ENCODE assay signal across 11 cellular contexts in the genomic region with DNA sequence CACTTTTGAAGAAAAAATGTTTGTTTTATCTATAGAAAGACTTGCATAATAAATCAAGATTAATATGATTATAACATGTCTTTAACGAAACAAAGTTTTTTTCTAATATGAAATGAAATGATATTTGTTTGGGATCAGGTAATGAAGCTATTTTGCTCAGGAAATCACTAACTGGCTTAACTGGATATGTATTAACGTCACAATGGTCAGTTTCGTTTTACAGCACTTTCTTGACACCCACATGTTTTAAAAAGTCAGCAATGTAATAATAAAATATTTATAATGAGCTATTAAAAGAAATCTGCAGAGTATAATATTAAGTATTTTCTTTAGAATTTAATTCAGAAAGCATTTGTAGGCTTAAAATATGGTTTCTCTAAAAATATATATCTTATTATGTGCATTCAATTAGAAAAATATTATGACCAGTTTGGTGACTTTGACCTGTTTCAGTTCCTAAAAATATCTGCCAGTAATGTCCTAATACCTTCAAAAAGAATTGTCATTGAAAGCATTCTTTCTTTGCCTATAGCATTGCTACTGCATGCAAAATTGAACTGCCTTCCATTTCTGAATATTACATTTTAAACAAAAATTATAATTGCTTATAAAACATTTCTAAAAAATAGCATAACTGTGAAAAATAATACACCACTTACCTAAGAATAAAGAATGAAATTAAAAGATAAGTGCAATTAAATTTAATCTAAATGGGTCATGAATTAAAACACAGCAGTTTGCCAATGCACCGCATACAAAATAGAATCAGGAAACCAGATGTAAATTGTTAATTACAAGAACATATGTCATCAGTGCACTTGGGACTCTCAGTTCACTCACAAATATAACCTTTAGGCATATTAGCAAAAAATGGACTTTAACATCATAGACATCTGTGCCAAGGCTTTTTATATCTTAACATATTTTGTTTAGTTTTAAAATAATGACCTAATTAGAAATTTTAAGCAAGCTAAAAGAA. TPM values are rescaled to one million over a fixed set of nuclear protein-coding genes. Genes with fewer than 3 reads are reported as not detected.
DNase-seq lines count a peak whose midpoint lies in the region; ATAC-seq and TF ChIP-seq lines count a peak whose summit lies in the region.
"Had no signal": no experiment of that assay in that cellular context is flagged by ENCODE, and none has a peak within 500 bp of the region (broad histone marks: within the 10 kb centered on the region; RNA-seq: fewer than 3 reads in every experiment).

No MANE protein-coding gene starts in this region.

- H4K20me1 ChIP-seq in SK-N-SH (ENCODE audit: insufficient read depth) = no peaks in the 10 kb centered on the region

- ATAC-seq in GM18868 (IDR thresholded peaks at IDR 0.05; ENCODE audit: unreplicated experiment) = peak; percentile 90
- peak; percentile 72 for ATAC-seq in GM21528 (IDR thresholded peaks at IDR 0.05; ENCODE audit: low FRiP score, unreplicated experiment)
- peak; percentile 91 for ATAC-seq in HG03095 (IDR thresholded peaks at IDR 0.05; ENCODE audit: unreplicated experiment)
- ATAC-seq in mucosa of descending colon = no peak
- ATAC-seq: activated CD4-positive, alpha-beta T cell treated with anti-CD3 and anti-CD28 coated beads for 36 hours had no signal

- peak; percentile 26 for DNase-seq in SK-N-SH
- no peak for DNase-seq in stimulated activated CD4-positive, alpha-beta T cell treated with anti-CD3 and anti-CD28 coated beads, Interleukin-4, amount 100 ng/mL, for 1 hour
- no peak for DNase-seq in mucosa of descending colon
- DNase-seq in neuronal stem cell (ENCODE audit: low spot score) = no peak
- DNase-seq in CD14-positive monocyte (ENCODE audit: low spot score) = no peak
- DNase-seq: activated CD4-positive, alpha-beta T cell treated with anti-CD3 and anti-CD28 coated beads for 36 hours; activated gamma-delta T cell treated with Interleukin-2 at 50 U/mL for 16 hours had no signal

- TF ChIP-seq CTCF in SK-N-SH (IDR thresholded peaks at IDR 0.05) (no peak), mucosa of descending colon (IDR thresholded peaks at IDR 0.05) (no peak), CD14-positive monocyte (IDR thresholded peaks at IDR 0.05) (no peak)

- no peak overlapping the region for H3K4ac ChIP-seq in neuronal stem cell (ENCODE audit: low read length)

- H3F3A ChIP-seq in SK-N-SH (replicated peaks; ENCODE audit: insufficient read depth) = peaks cover 4% of the 10 kb centered on the region

- H2AK5ac ChIP-seq in neuronal stem cell (ENCODE audit: low read depth, low read length) = no peak overlapping the region

- H3K4me1 ChIP-seq in SK-N-SH (ENCODE audit: control insufficient read depth in 1 of 2, insufficient read depth in 2 of 2, low read depth in 1 of 2, low read length in 1 of 2) (peaks cover 0 to 2% of the 10 kb centered on the region in 2 experiments; a peak in 1 of 4 replicates), mucosa of descending colon (ENCODE audit: low read depth) (no peaks in the 10 kb centered on the region), neuronal stem cell (ENCODE audit: control insufficient read depth in 2 of 2, insufficient read depth in 1 of 2, low read depth in 1 of 2, low read length in 2 of 2) (no peaks in the 10 kb centered on the region)
- H3K4me1 ChIP-seq: right atrium auricular region had no signal

- H3K4me2 ChIP-seq in SK-N-SH (no peak overlapping the region), neuronal stem cell (ENCODE audit: insufficient read depth, low read length, poor library complexity, severe bottlenecking) (no peak overlapping the region)

- no peak overlapping the region for H4K8ac ChIP-seq in neuronal stem cell (ENCODE audit: low read depth, low read length)

- WGBS in SK-N-SH (ENCODE audit: low lambda C conversion rate) = 59% methylated on average over 4 of the region's 4 CpGs
- no CpG with 5 or more reads among the region's 4 CpGs for WGBS in neuronal stem cell (ENCODE audit: extremely low coverage in 2 of 2, insufficient read length in 2 of 2, insufficient replicate concordance in 1 of 2), 2 donors

- intact Hi-C loops in mucosa of descending colon (cut with DNase I, micrococcal nuclease) (no loop called here), CD14-positive monocyte (cut with micrococcal nuclease) (no loop called here)

- no peak overlapping the region for H2BK120ac ChIP-seq in neuronal stem cell (ENCODE audit: low read depth, low read length)

- H4K91ac ChIP-seq in neuronal stem cell (ENCODE audit: low read depth, low read length, poor library complexity) = no peak overlapping the region

- H2BK15ac ChIP-seq in neuronal stem cell (ENCODE audit: low read length) = no peak overlapping the region

- no peak overlapping the region for H3K27ac ChIP-seq in SK-N-SH (ENCODE audit: low read depth in 2 of 2, low read length in 1 of 2)
- H3K27ac ChIP-seq in neuronal stem cell (replicated peaks; ENCODE audit: low read length) = no peak overlapping the region
- H3K27ac ChIP-seq: right atrium auricular region had no signal

- no peaks in the 10 kb centered on the region for H3K36me3 Mint-ChIP-seq in CD14-positive monocyte

- no peak overlapping the region for H3K23ac ChIP-seq in neuronal stem cell (ENCODE audit: low read depth, low read length, poor library complexity)

- H3K4me1 Mint-ChIP-seq in CD14-positive monocyte = no peaks in the 10 kb centered on the region
- H3K4me1 Mint-ChIP-seq: activated CD4-positive, alpha-beta T cell treated with anti-CD3 and anti-CD28 coated beads for 36 hours had no signal

- no peak overlapping the region for H2BK5ac ChIP-seq in neuronal stem cell (ENCODE audit: low read length)

- POLR2A ChIA-PET in SK-N-SH (lab: Yijun Ruan, JAX) = interaction anchor here (0.6 kb wide), 1 partner anchor 31 kb away, joined by 3 read pairs; no protein-coding TSS in a partner anchor

- H3K9me2 ChIP-seq in SK-N-SH = no peaks in the 10 kb centered on the region

- no peak overlapping the region for H3K4me3 ChIP-seq in SK-N-SH (ENCODE audit: low read depth in 2 of 2, low read length in 1 of 2)
- H3K4me3 ChIP-seq in mucosa of descending colon = no peak overlapping the region
- no peak overlapping the region for H3K4me3 ChIP-seq in neuronal stem cell (ENCODE audit: low read length in 2 of 2)
- H3K4me3 ChIP-seq: right atrium auricular region had no signal

- no peak for TF ChIP-seq RAD21 in SK-N-SH (IDR thresholded peaks at IDR 0.05; ENCODE audit: low read length)

- no peaks in the 10 kb centered on the region for H3K79me1 ChIP-seq in neuronal stem cell (ENCODE audit: low read depth, low read length)

- H3K9me3 Mint-ChIP-seq in CD14-positive monocyte = peaks cover 0 to 10% (median 5%) of the 10 kb centered on the region in 7 donors

- H3K14ac ChIP-seq in neuronal stem cell (ENCODE audit: low read length) = no peak overlapping the region

- H3K27me3 ChIP-seq in SK-N-SH (ENCODE audit: insufficient read depth) = no peaks in the 10 kb centered on the region
- no peaks in the 10 kb centered on the region for H3K27me3 ChIP-seq in neuronal stem cell (ENCODE audit: control insufficient read depth in 3 of 3, insufficient read depth in 3 of 3, low read depth in 1 of 3, low read length in 3 of 3)
- H3K27me3 ChIP-seq: right atrium auricular region had no signal

- H3K4me3 Mint-ChIP-seq in CD14-positive monocyte = no peak overlapping the region
- H3K4me3 Mint-ChIP-seq: activated CD4-positive, alpha-beta T cell treated with anti-CD3 and anti-CD28 coated beads for 36 hours had no signal

- TF ChIP-seq EP300 in SK-N-SH (IDR thresholded peaks at IDR 0.05; ENCODE audit: borderline replicate concordance in 1 of 2, low read depth in 1 of 2, low read length in 1 of 2) = peak in 1 of 2 experiments; percentile 42; a peak in 1 of 4 replicates

- no peaks in the 10 kb centered on the region for H3K9me3 ChIP-seq in SK-N-SH
- H3K9me3 ChIP-seq in mucosa of descending colon = no peaks in the 10 kb centered on the region
- H3K9me3 ChIP-seq in neuronal stem cell (replicated peaks in 1 of 2; ENCODE audit: control insufficient read depth in 2 of 2, insufficient read depth in 1 of 2, low read depth in 1 of 2, low read length in 2 of 2) = peaks cover 0 to 2% of the 10 kb centered on the region in 2 donors
- H3K9me3 ChIP-seq: right atrium auricular region had no signal

- no peak overlapping the region for H3K9ac ChIP-seq in SK-N-SH
- H3K9ac ChIP-seq in neuronal stem cell (ENCODE audit: low read depth, low read length, poor library complexity) = no peak overlapping the region

- no peak overlapping the region for H3K27ac Mint-ChIP-seq in CD14-positive monocyte
- H3K27ac Mint-ChIP-seq: activated CD4-positive, alpha-beta T cell treated with anti-CD3 and anti-CD28 coated beads for 36 hours had no signal

- H2BK12ac ChIP-seq in neuronal stem cell (ENCODE audit: low read length) = no peak overlapping the region

- H3K36me3 ChIP-seq in SK-N-SH (replicated peaks in 1 of 2; ENCODE audit: control insufficient read depth in 1 of 2, insufficient read depth in 2 of 2, low read length in 1 of 2) (no peaks in the 10 kb centered on the region), mucosa of descending colon (ENCODE audit: low read depth) (no peaks in the 10 kb centered on the region), neuronal stem cell (replicated peaks in 1 of 2; ENCODE audit: control insufficient read depth in 2 of 2, insufficient read depth in 2 of 2, low read length in 2 of 2) (no peaks in the 10 kb centered on the region)
- H3K36me3 ChIP-seq: right atrium auricular region had no signal

- H3K27me3 Mint-ChIP-seq in CD14-positive monocyte (ENCODE audit: low read depth in 3 of 3) = peaks cover 0 to 1% (median 0%) of the 10 kb centered on the region in 3 donors
- H3K27me3 Mint-ChIP-seq: activated CD4-positive, alpha-beta T cell treated with anti-CD3 and anti-CD28 coated beads for 36 hours had no signal

- H3K79me2 ChIP-seq in SK-N-SH (ENCODE audit: insufficient read depth) = no peaks in the 10 kb centered on the region

- CTCF ChIA-PET in SK-N-SH (lab: Yijun Ruan, JAX) = interaction anchor here (1.4 kb wide), 1 partner anchor 82 kb away, joined by 3 read pairs; no protein-coding TSS in a partner anchor

- H2AFZ ChIP-seq in SK-N-SH (ENCODE audit: low read depth) = no peak overlapping the region
- H2AFZ ChIP-seq in neuronal stem cell (ENCODE audit: low read length) = no peak overlapping the region

- no peak overlapping the region for H3K18ac ChIP-seq in neuronal stem cell (ENCODE audit: low read length)

TF ChIP-seq in SK-N-SH, 30 proteins besides CTCF, POLR2A, EP300 and RAD21 (continues in another document):
- TF ChIP-seq CHD2 (IDR thresholded peaks at IDR 0.05; ENCODE audit: low read length, partially characterized antibody) = peak; percentile 24
- TF ChIP-seq, protein P1, sequence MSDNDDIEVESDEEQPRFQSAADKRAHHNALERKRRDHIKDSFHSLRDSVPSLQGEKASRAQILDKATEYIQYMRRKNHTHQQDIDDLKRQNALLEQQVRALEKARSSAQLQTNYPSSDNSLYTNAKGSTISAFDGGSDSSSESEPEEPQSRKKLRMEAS (IDR thresholded peaks at IDR 0.05; ENCODE audit: low read depth) = no peak

RNA-seq across cellular contexts. Expression of a gene that starts 31.6 kb away (rescaled TPM):
- 0.84 and 0.96 TPM in 2 replicates for polyA plus RNA-seq in SK-N-SH (2012; rRNA removed)
- 1.3 and 1.5 TPM in 2 replicates for polyA plus RNA-seq in SK-N-SH (2012; cell fraction: cytosol; rRNA removed)
- polyA plus RNA-seq in SK-N-SH (2012; cell fraction: nucleus; rRNA removed) = 0.40 and 0.61 TPM in 2 replicates
- 1 to 10 TPM; 2.6 to 5.3 (median 4.8) TPM for total RNA-seq in mucosa of descending colon
- polyA plus RNA-seq in neuronal stem cell (2013, experiment 1 of 2) = 8.4 TPM
- polyA plus RNA-seq in neuronal stem cell (2013, experiment 2 of 2) = 8.5 TPM
- polyA plus RNA-seq in CD14-positive monocyte = 1 to 10 TPM; 2.1 to 2.4 TPM
